8 cellular contexts compared by ENCODE assay signal in the genomic region with DNA sequence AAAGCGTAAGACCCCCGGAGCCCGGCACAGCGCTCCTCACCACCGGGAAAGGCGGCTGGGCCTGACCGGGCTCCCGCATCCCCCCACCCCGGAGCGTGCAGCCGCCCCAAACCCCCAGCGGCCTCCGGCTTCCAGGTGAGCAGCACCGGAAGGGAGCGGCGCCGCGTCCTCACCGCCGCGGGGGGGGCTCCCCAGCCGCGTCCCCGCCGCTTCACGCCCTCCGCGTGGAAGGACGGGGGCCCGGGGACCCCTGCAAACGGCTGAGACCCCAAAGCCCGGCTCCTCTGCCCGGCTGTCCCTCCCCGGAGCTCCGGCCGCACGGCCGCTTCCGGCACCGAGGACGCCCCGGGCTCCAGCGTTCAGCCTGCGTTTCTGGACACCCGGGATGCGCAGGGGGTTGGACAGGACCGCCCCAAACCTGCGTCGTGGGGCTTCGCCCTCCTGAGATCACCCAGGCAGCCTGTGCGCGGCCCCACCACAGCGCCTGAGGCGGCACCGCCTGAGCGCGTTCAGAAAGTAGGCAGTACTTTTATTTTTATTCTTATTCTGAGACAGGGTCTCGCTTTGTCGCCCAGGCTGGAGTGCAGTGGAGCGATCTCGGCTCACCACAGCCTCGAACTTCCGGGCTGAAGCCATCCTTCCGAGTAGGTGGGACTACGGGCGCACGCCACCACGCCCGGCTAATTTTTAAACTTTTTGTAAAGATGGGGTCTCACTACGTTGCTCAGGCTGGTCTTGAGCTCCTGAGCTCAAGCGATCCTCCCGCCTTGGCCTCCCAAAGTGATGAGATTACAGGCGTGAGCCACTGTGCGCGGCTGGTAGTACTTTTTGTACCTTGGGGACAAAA. TPM values are rescaled to one million over a fixed set of nuclear protein-coding genes. Genes with fewer than 3 reads are reported as not detected.
DNase-seq lines count a peak whose midpoint lies in the region; ATAC-seq, FAIRE-seq and TF ChIP-seq lines count a peak whose summit lies in the region.

No MANE protein-coding gene starts in this region.

- H3K36me3 Mint-ChIP-seq in nephron progenitor cell (ENCODE audit: low read depth): no peaks in the 10 kb centered on the region

- no peak overlapping the region for H3K4me3 Mint-ChIP-seq in nephron progenitor cell

- DNase-seq in AG10803 (ENCODE audit: low read depth): peak; percentile 62
- peak; percentile 74 for DNase-seq in NCI-H69 (lab: John Stamatoyannopoulos, UW)
- DNase-seq in activated T-helper 9 cell treated with anti-CD3 and anti-CD28 coated beads, Interleukin-2, amount 50 U/mL, for 16 hours (ENCODE audit: low read depth): peak; percentile 12
- peak; percentile 49 to 70 for DNase-seq in frontal cortex (ENCODE audit: low spot score in 2 of 2)
- peak; percentile 14 for DNase-seq in renal cortical epithelial cell (ENCODE audit: low read depth)
- DNase-seq in nephron progenitor cell: no peak

- ATAC-seq in GM18861 (IDR thresholded peaks at IDR 0.05; ENCODE audit: unreplicated experiment): peak; percentile 58
- peak; percentile 67 for ATAC-seq in HG03045 (IDR thresholded peaks at IDR 0.05; ENCODE audit: unreplicated experiment)

- no peak for FAIRE-seq in frontal cortex (lab: Jason Lieb, UNC)

- H3K27ac Mint-ChIP-seq in nephron progenitor cell: no peak overlapping the region

- H3K27me3 Mint-ChIP-seq in nephron progenitor cell (ENCODE audit: low read depth, poor library complexity): peaks cover under 1% of the 10 kb centered on the region

- H3K4me1 Mint-ChIP-seq in nephron progenitor cell: peaks cover 14% of the 10 kb centered on the region

- H3K4me3 ChIP-seq in AG10803 (ENCODE audit: low read length): peak overlapping the region; percentile 74

- H3K9me3 Mint-ChIP-seq in nephron progenitor cell: no peaks in the 10 kb centered on the region

- TF ChIP-seq CTCF in AG10803 (conservative IDR thresholded peaks at IDR 0.05; ENCODE audit: low read length) (no peak), nephron progenitor cell (IDR thresholded peaks at IDR 0.05) (no peak)

RNA-seq across cellular contexts. Expression of gene BLM, which starts 51.6 kb away (rescaled TPM):
- total RNA-seq in frontal cortex: 3.3 TPM
- total RNA-seq in renal cortical epithelial cell: 0.89 and 4.3 TPM in 2 replicates
